Comparison of ENCODE assay signal across 8 cellular contexts in genomic region chr14:94129758-94130414, GRCh38. TPM values are rescaled to one million over a fixed set of nuclear protein-coding genes. Genes with fewer than 3 reads are reported as not detected.
DNase-seq lines count a peak whose midpoint lies in the region; ATAC-seq lines count a peak whose summit lies in the region.

No MANE protein-coding gene starts in this region.

- H3K27me3 ChIP-seq in SJSA1 (replicated peaks): no peaks in the 10 kb centered on the region
- H3K27me3 ChIP-seq in skeletal muscle tissue (ENCODE audit: control insufficient read depth in 3 of 3, insufficient read depth in 3 of 3, low read length in 3 of 3): peaks cover 0 to 8% (median 0%) of the 10 kb centered on the region in 3 donors

- H3K9me3 ChIP-seq in SJSA1 (replicated peaks) (no peaks in the 10 kb centered on the region), skeletal muscle tissue (ENCODE audit: control insufficient read depth in 3 of 3, low read length in 3 of 3) (no peaks in the 10 kb centered on the region)

- H3K4me1 ChIP-seq in SJSA1 (replicated peaks) (no peaks in the 10 kb centered on the region), skeletal muscle tissue (ENCODE audit: control insufficient read depth in 3 of 3, insufficient read depth in 3 of 3, low read length in 3 of 3) (peaks cover 0 to 14% (median 8%) of the 10 kb centered on the region in 3 donors)

- H3K27ac ChIP-seq in SJSA1: no peak overlapping the region; the same call in 1 of the 2 replicates
- H3K27ac ChIP-seq in skeletal muscle tissue (ENCODE audit: low read depth, low read length): peak overlapping the region; percentile 70

- H3K36me3 ChIP-seq in SJSA1 (peaks cover 3% of the 10 kb centered on the region), skeletal muscle tissue (ENCODE audit: control insufficient read depth in 3 of 3, insufficient read depth in 3 of 3, low read length in 3 of 3) (no peaks in the 10 kb centered on the region)

- DNase-seq in COLO829 (ENCODE audit: low spot score) (peak; percentile 54), HT1080 (ENCODE audit: low read depth) (peak; percentile 68), SJSA1 (ENCODE audit: low read depth in 1 of 2, low spot score in 2 of 2) (peak in 1 of 2 experiments; percentile 41), cerebellar cortex (ENCODE audit: low spot score) (peak; percentile 67), inferior parietal cortex (ENCODE audit: extremely low spot score) (peak; percentile 45), hippocampal formation (lab: John Stamatoyannopoulos, UW) (no peak)

- peak overlapping the region in 1 of 3 donors; percentile 70 for H3K9ac ChIP-seq in skeletal muscle tissue (ENCODE audit: low read depth in 1 of 3, low read length in 3 of 3)

- no peak for ATAC-seq in GM18511 (IDR thresholded peaks at IDR 0.05; ENCODE audit: unreplicated experiment)

- H3K4me3 ChIP-seq in SJSA1 (peak overlapping the region; percentile 51), skeletal muscle tissue (ENCODE audit: low read length in 3 of 3) (peak overlapping the region; percentile 62 to 85 (median 67))

RNA-seq across cellular contexts. Expression of gene IFI27L2, which starts 0.5 kb away (rescaled TPM):
- total RNA-seq in HT1080 (2014; rRNA removed; shearing (Covaris generic)): 35.8 and 57.6 TPM in 2 replicates
- polyA plus RNA-seq in HT1080 (2015; cell fraction: cytosol; rRNA removed): 63.4 and 77.5 TPM in 2 replicates
- 26.0 and 37.5 TPM in 2 replicates for polyA plus RNA-seq in HT1080 (2015; cell fraction: nucleus; rRNA removed)
- 98.0 and 148 TPM in 2 replicates for total RNA-seq in SJSA1 (2014; rRNA removed; shearing (Covaris generic))
- total RNA-seq in skeletal muscle tissue: 14.1 TPM

RNA-seq across cellular contexts. Expression of gene IFI27, which starts 19.4 kb away (rescaled TPM):
- total RNA-seq in HT1080 (2014; rRNA removed; shearing (Covaris generic)): 6.2 and 8.4 TPM in 2 replicates
- polyA plus RNA-seq in HT1080 (2015; cell fraction: cytosol; rRNA removed): 49.3 and 51.2 TPM in 2 replicates
- polyA plus RNA-seq in HT1080 (2015; cell fraction: nucleus; rRNA removed): 33.0 and 35.4 TPM in 2 replicates
- total RNA-seq in SJSA1 (2014; rRNA removed; shearing (Covaris generic)): 267 and 474 TPM in 2 replicates
- 1.6 TPM for total RNA-seq in skeletal muscle tissue

RNA-seq across cellular contexts. Expression of gene PPP4R4, which starts 44.2 kb away (rescaled TPM):
- 2.0 and 8.8 TPM in 2 replicates for total RNA-seq in HT1080 (2014; rRNA removed; shearing (Covaris generic))
- 3.5 and 4.3 TPM in 2 replicates for polyA plus RNA-seq in HT1080 (2015; cell fraction: cytosol; rRNA removed)
- 4.2 and 5.7 TPM in 2 replicates for polyA plus RNA-seq in HT1080 (2015; cell fraction: nucleus; rRNA removed)
- 0.50 and 1.00 TPM in 2 replicates for total RNA-seq in SJSA1 (2014; rRNA removed; shearing (Covaris generic))
- 0.52 TPM for total RNA-seq in skeletal muscle tissue

RNA-seq across cellular contexts. Expression of gene IFI27L1, which starts 48.8 kb away (rescaled TPM):
- total RNA-seq in HT1080 (2014; rRNA removed; shearing (Covaris generic)): 15.4 and 21.2 TPM in 2 replicates
- polyA plus RNA-seq in HT1080 (2015; cell fraction: cytosol; rRNA removed): 13.6 and 18.0 TPM in 2 replicates
- 7.6 and 12.0 TPM in 2 replicates for polyA plus RNA-seq in HT1080 (2015; cell fraction: nucleus; rRNA removed)
- 23.3 and 26.0 TPM in 2 replicates for total RNA-seq in SJSA1 (2014; rRNA removed; shearing (Covaris generic))
- total RNA-seq in skeletal muscle tissue: 5.7 TPM

RNA-seq across cellular contexts. Expression of gene DDX24, which starts 48.9 kb away (rescaled TPM):
- total RNA-seq in HT1080 (2014; rRNA removed; shearing (Covaris generic)): 180 and 197 TPM in 2 replicates
- polyA plus RNA-seq in HT1080 (2015; cell fraction: cytosol; rRNA removed): 127 and 133 TPM in 2 replicates
- 263 and 283 TPM in 2 replicates for polyA plus RNA-seq in HT1080 (2015; cell fraction: nucleus; rRNA removed)
- 145 and 159 TPM in 2 replicates for total RNA-seq in SJSA1 (2014; rRNA removed; shearing (Covaris generic))
- 49.6 TPM for total RNA-seq in skeletal muscle tissue

Comparison
In these comparisons a context has a peak if more than half of its experiments do, and no peak if none do; other contexts are left out.
1. DNase-seq: peak in COLO829 (single experiment), HT1080 (single experiment), cerebellar cortex (single experiment) and inferior parietal cortex (single experiment); none in hippocampal formation (0 of 2).
2. RNA of gene IFI27, which starts 19.4 kb away (total RNA-seq): 267 to 474 TPM in SJSA1; 6.2 to 8.4 TPM in HT1080 and 1.6 TPM in skeletal muscle tissue (single experiment); every median in the first group is over 10 times any median in the second.